Comparison of ENCODE assay signal across 8 cellular contexts in genomic region chr4:158670975-158671664, GRCh38. TPM values are rescaled to one million over a fixed set of nuclear protein-coding genes. Genes with fewer than 3 reads are reported as not detected.
DNase-seq lines count a peak whose midpoint lies in the region; ATAC-seq and TF ChIP-seq lines count a peak whose summit lies in the region.

No MANE protein-coding gene starts in this region.

- peak overlapping the region; percentile 81 for H3K4me3 ChIP-seq in HUES48 (ENCODE audit: low read depth, low read length)
- peak overlapping the region; percentile 77 to 92 (median 84) for H3K4me3 ChIP-seq in Peyer's patch
- H3K4me3 ChIP-seq in gastroesophageal sphincter, result peak overlapping the region; percentile 81 to 93
- peak overlapping the region; percentile 68 to 90 for H3K4me3 ChIP-seq in neutrophil (ENCODE audit: low read depth in 1 of 2, low read length in 1 of 2)

- ATAC-seq in GM21390 (IDR thresholded peaks at IDR 0.05; ENCODE audit: unreplicated experiment) (peak; percentile 31), gastroesophageal sphincter (no peak)

- TF ChIP-seq CTCF in Peyer's patch (IDR thresholded peaks at IDR 0.05) (no peak), gastroesophageal sphincter (IDR thresholded peaks at IDR 0.05) (no peak), neutrophil (IDR thresholded peaks at IDR 0.05) (no peak)

- no peak for TF ChIP-seq EP300 in gastroesophageal sphincter (IDR thresholded peaks at IDR 0.05)

- H3K4me1 ChIP-seq in HUES48 (ENCODE audit: control insufficient read depth, insufficient read depth, low read length), result no peaks in the 10 kb centered on the region
- peaks cover 0 to 21% (median 0%) of the 10 kb centered on the region in 4 donors for H3K4me1 ChIP-seq in Peyer's patch
- peaks cover 2 to 43% (median 9%) of the 10 kb centered on the region in 3 donors for H3K4me1 ChIP-seq in gastroesophageal sphincter
- peaks cover 33% of the 10 kb centered on the region in 2 experiments for H3K4me1 ChIP-seq in neutrophil (ENCODE audit: control insufficient read depth in 1 of 2, insufficient read depth in 1 of 2, low read depth in 1 of 2, low read length in 1 of 2)

- H3K27ac ChIP-seq in HUES48 (ENCODE audit: low read depth, low read length), result peak overlapping the region; percentile 92
- H3K27ac ChIP-seq in Peyer's patch, result peak overlapping the region; percentile 91 to 99 (median 96)
- H3K27ac ChIP-seq in gastroesophageal sphincter, result peak overlapping the region; percentile 89 to 98 (median 96)
- H3K27ac ChIP-seq in neutrophil, result peak overlapping the region; percentile 91
- peak overlapping the region; percentile 67 for H3K27ac ChIP-seq in temporal lobe (ENCODE audit: low read depth, low read length)

- H3K27me3 ChIP-seq in HUES48 (ENCODE audit: control insufficient read depth, insufficient read depth, low read length) (no peaks in the 10 kb centered on the region), Peyer's patch (no peaks in the 10 kb centered on the region), gastroesophageal sphincter (no peaks in the 10 kb centered on the region), neutrophil (no peaks in the 10 kb centered on the region)

- peak overlapping the region; percentile 89 for H3K9ac ChIP-seq in HUES48 (ENCODE audit: low read depth, low read length)

- TF ChIP-seq POLR2A in Peyer's patch (IDR thresholded peaks at IDR 0.05) (no peak), gastroesophageal sphincter (IDR thresholded peaks at IDR 0.05) (no peak)

- 1% methylated on average over 8 of the region's 35 CpGs; no CpG with 5 or more reads in 1 of the 2 donors for WGBS in gastroesophageal sphincter (ENCODE audit: low coverage in 1 of 2), 2 donors

- DNase-seq in DMS114 treated with DMSO at 0.1 percent for 48 hours (lab: John Stamatoyannopoulos, UW; ENCODE audit: unreplicated experiment), result peak; percentile 56
- DNase-seq in Peyer's patch, result peak; percentile 42 to 74 (median 68)
- peak; percentile 10 to 48 (median 38) for DNase-seq in activated naive CD4-positive, alpha-beta T cell (lab: John Stamatoyannopoulos, UW)

- H3K36me3 ChIP-seq in HUES48 (ENCODE audit: control insufficient read depth, insufficient read depth, low read length) (peaks cover 25% of the 10 kb centered on the region), Peyer's patch (no peaks in the 10 kb centered on the region), gastroesophageal sphincter (no peaks in the 10 kb centered on the region), neutrophil (no peaks in the 10 kb centered on the region)

- H3K9me3 ChIP-seq in HUES48 (ENCODE audit: control insufficient read depth, insufficient read depth, low read length) (no peaks in the 10 kb centered on the region), Peyer's patch (no peaks in the 10 kb centered on the region), gastroesophageal sphincter (no peaks in the 10 kb centered on the region), neutrophil (no peaks in the 10 kb centered on the region)

RNA-seq across cellular contexts. Expression of gene C4orf46, which starts 0.6 kb away (rescaled TPM):
- 1 to 10 TPM; 1.6 to 3.3 (median 2.7) TPM for total RNA-seq in Peyer's patch
- 1 to 10 TPM; 2.8 to 4.2 (median 3.6) TPM for total RNA-seq in gastroesophageal sphincter
- 14.0 TPM for total RNA-seq in temporal lobe

RNA-seq across cellular contexts. Expression of gene ETFDH, which starts 1.0 kb away (rescaled TPM):
- 100 to 1,000 TPM in 3 of 4 donors, 10 to 100 TPM in 1; 51.2 to 219 (median 112) TPM for total RNA-seq in Peyer's patch
- total RNA-seq in gastroesophageal sphincter, result 10 to 100 TPM; 32.0 to 46.7 (median 38.9) TPM
- total RNA-seq in temporal lobe, result 19.9 TPM

RNA-seq across cellular contexts. Expression of gene PPID, which starts 52.1 kb away (rescaled TPM):
- 10 to 100 TPM; 21.9 to 60.2 (median 28.3) TPM for total RNA-seq in Peyer's patch
- 10 to 100 TPM; 22.2 to 27.6 (median 25.7) TPM for total RNA-seq in gastroesophageal sphincter
- total RNA-seq in temporal lobe, result 21.1 TPM
